Comparison of ENCODE assay signal across 8 cellular contexts in genomic region chr2:85888745-85889647, GRCh38. TPM values are rescaled to one million over a fixed set of nuclear protein-coding genes. Genes with fewer than 3 reads are reported as not detected.
A peak's percentile ranks its signal among the peaks of the same experiment; 100 is the strongest.
DNase-seq lines count a peak whose midpoint lies in the region; ATAC-seq, FAIRE-seq and TF ChIP-seq lines count a peak whose summit lies in the region.

ST3GAL5 (minus strand) TSS chr2:85888990; CDS start chr2:85888905, 85 bp downstream.

- H3K36me3 ChIP-seq in rectal smooth muscle tissue (ENCODE audit: control insufficient read depth, insufficient read depth, low read length) (no peaks in the 10 kb centered on the region), aorta (ENCODE audit: control insufficient read depth in 1 of 2, insufficient read depth in 2 of 2, low read length in 1 of 2) (no peaks in the 10 kb centered on the region)

- H3K4me3 ChIP-seq in right cardiac atrium (ENCODE audit: low read length) (peak within 1 kb of the TSS; percentile 84), rectal smooth muscle tissue (ENCODE audit: low read length) (peak within 1 kb of the TSS; percentile 93), aorta (ENCODE audit: low read length in 2 of 2) (peak within 1 kb of the TSS; percentile 71 to 75)

- no peaks in the 10 kb centered on the region for H3K27me3 ChIP-seq in right cardiac atrium (ENCODE audit: control insufficient read depth, insufficient read depth)
- no peaks in the 10 kb centered on the region for H3K27me3 ChIP-seq in rectal smooth muscle tissue (ENCODE audit: control insufficient read depth, insufficient read depth, low read length)
- no peaks in the 10 kb centered on the region for H3K27me3 ChIP-seq in aorta (ENCODE audit: control insufficient read depth in 1 of 2, insufficient read depth in 2 of 2, low read length in 1 of 2)

- peak within 1 kb of the TSS; percentile 96 for H3K27ac ChIP-seq in angular gyrus (ENCODE audit: low read depth, low read length)
- H3K27ac ChIP-seq in right cardiac atrium (ENCODE audit: low read length) = peak within 1 kb of the TSS; percentile 76
- peak within 1 kb of the TSS; percentile 59 for H3K27ac ChIP-seq in rectal smooth muscle tissue (ENCODE audit: low read depth, low read length)
- H3K27ac ChIP-seq in aorta (ENCODE audit: low read depth in 1 of 2, low read length in 2 of 2) = peak within 1 kb of the TSS; percentile 19 to 38

- ATAC-seq in HG02763 (IDR thresholded peaks at IDR 0.05; ENCODE audit: unreplicated experiment) (peak; percentile 82), right cardiac atrium (peak; percentile 91), aorta (ENCODE audit: low FRiP score) (peak; percentile 93)

- no peak for TF ChIP-seq POLR2A in GM12892 (IDR thresholded peaks at IDR 0.05; ENCODE audit: low read depth, low read length)

- DNase-seq in GM12892 (ENCODE audit: insufficient read length) (peak; percentile 87), NCI-H146 treated with DMSO at 0.1 percent for 48 hours (lab: John Stamatoyannopoulos, UW; ENCODE audit: unreplicated experiment) (peak; percentile 39), T-helper 2 cell (peak; percentile 79 to 93 (median 90)), right cardiac atrium (peak; percentile 93 to 98 (median 98)), aorta (peak; percentile 96 to 97)

- intact Hi-C loops in right cardiac atrium (cut with DNase I) = loop anchor here in 2 of 4 donors (2.0 to 10.0 kb wide), 4 partner anchors 62 to 190 kb away; no protein-coding TSS in a partner anchor
- intact Hi-C loops in aorta (cut with DNase I) = loop anchor here (2.0 to 10.0 kb wide), 5 partner anchors 62 to 190 kb away; no protein-coding TSS in a partner anchor

- H3K9me3 ChIP-seq in right cardiac atrium (ENCODE audit: control insufficient read depth, low read length) (no peaks in the 10 kb centered on the region), aorta (ENCODE audit: control insufficient read depth, low read length) (no peaks in the 10 kb centered on the region)

- peak; percentile 81 for FAIRE-seq in GM12892 (lab: Jason Lieb, UNC)

- peaks cover 4% of the 10 kb centered on the region for H3K4me1 ChIP-seq in right cardiac atrium (ENCODE audit: control insufficient read depth, insufficient read depth, low read length)
- peaks cover 11% of the 10 kb centered on the region for H3K4me1 ChIP-seq in rectal smooth muscle tissue (ENCODE audit: control insufficient read depth, insufficient read depth, low read length)
- no peaks in the 10 kb centered on the region for H3K4me1 ChIP-seq in aorta (ENCODE audit: control insufficient read depth in 1 of 2, insufficient read depth in 2 of 2, low read length in 2 of 2)

- under 1% methylated on average over 86 of the region's 86 CpGs for WGBS in right cardiac atrium
- 0 to 1% methylated on average over 58 to 86 of the region's 86 CpGs for whole genome bisulfite sequencing in aorta, 2 donors

- peak within 1 kb of the TSS; percentile 52 for H3K9ac ChIP-seq in rectal smooth muscle tissue (ENCODE audit: low read length)

RNA-seq across cellular contexts. Expression of gene ST3GAL5, which starts in this region (rescaled TPM):
- 5.8 TPM for polyA plus RNA-seq in GM12892 (2012; ENCODE audit: missing spikeins)
- total RNA-seq in right cardiac atrium (10 to 100 TPM in 2 of 4 donors, 1 to 10 TPM in 2; 8.7 to 14.0 (median 9.7) TPM), aorta (10 to 100 TPM; 15.7 to 29.8 TPM)
- polyA plus RNA-seq in right cardiac atrium (5.4 TPM), aorta (10 to 100 TPM in 1 of 2 donors, 1 to 10 TPM in 1; 3.3 to 15.8 TPM)

Comparison
In these comparisons a context has a peak if more than half of its experiments do, and no peak if none do; other contexts are left out.
1. Peak in every context shown above with its lines: DNase-seq, ATAC-seq, H3K4me3 ChIP-seq and H3K27ac ChIP-seq.
2. DNase-seq: peak in every context shown above with its lines; median percentile 98 in right cardiac atrium; 96 in aorta; 90 in T-helper 2 cell; 87 in GM12892; 39 in NCI-H146 treated with DMSO at 0.1 percent for 48 hours.
3. H3K27ac ChIP-seq: peak in every context shown above with its lines; median percentile 96 in angular gyrus; 76 in right cardiac atrium; 59 in rectal smooth muscle tissue; 28 in aorta.